ENCODE assay signal across 26 cellular contexts in the genomic region with DNA sequence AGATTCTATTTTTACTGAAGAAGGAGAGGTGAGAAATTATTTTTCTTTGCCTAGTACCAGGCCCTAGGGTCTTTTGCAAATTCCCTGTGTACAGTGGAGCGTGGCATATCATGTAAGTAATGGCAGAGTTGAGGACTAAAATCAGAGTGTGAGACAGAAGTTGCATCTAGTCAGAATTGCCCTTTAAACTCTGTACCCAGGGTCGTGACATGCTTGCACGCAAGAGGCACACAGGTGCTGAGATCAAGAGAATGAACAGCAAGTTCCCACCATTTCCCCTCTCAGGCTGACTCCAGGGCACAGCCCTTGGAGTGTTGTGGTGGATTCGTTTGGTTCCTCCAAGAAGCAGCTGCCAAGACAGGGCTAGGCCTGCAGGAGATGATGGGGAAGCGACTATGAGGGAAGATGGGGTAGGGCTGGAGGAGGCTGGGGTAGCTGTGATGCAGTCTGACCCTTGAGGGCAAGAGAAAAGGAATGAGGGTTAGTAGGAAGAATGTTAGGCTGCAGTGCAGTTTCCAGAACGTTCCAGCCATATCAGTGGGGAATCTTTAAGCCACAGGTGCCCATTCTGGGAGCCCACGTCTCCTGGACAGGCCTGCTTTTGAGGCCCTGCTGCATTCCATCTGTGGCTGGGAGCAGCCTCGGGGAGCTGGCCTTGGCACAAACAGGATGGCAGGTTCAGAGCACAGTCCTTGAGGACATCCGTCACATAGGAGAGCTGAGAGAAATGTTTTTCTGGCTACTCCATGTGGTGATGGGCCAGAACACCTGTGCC. TPM values are rescaled to one million over a fixed set of nuclear protein-coding genes. Genes with fewer than 3 reads are reported as not detected.
DNase-seq lines count a peak whose midpoint lies in the region; ATAC-seq and TF ChIP-seq lines count a peak whose summit lies in the region.
"Had no signal": no experiment of that assay in that cellular context is flagged by ENCODE, and none has a peak within 500 bp of the region (broad histone marks: within the 10 kb centered on the region; RNA-seq: fewer than 3 reads in every experiment).

No MANE protein-coding gene starts in this region.

- no peak for ATAC-seq in GM18907 (IDR thresholded peaks at IDR 0.05; ENCODE audit: unreplicated experiment)
- ATAC-seq in HG03354 (IDR thresholded peaks at IDR 0.05; ENCODE audit: poor library complexity, severe bottlenecking, unreplicated experiment), result no peak
- ATAC-seq: HCT116, left ventricle myocardium superior, SK-N-SH treated with all-trans-retinoic acid at 6 μM for 48 hours had no signal

- peaks cover 56% of the 10 kb centered on the region for H3K36me3 ChIP-seq in CD8-positive, alpha-beta memory T cell (ENCODE audit: insufficient read depth, low read length)
- peaks cover 9% of the 10 kb centered on the region for H3K36me3 ChIP-seq in breast epithelium
- H3K36me3 ChIP-seq: uterus had no signal

- intact Hi-C loops in activated CD4-positive, alpha-beta T cell treated with anti-CD3 and anti-CD28 coated beads, Interleukin-2, amount 10 ng/mL, durations not matched to agents 24 days and 14 days (cut with micrococcal nuclease), result no loop called here
- intact Hi-C loops in breast epithelium (cut with DNase I; ENCODE audit: low total_unique reads), result loop anchor here (10.0 kb wide), 1 partner anchor 93 kb away; no protein-coding TSS in a partner anchor

- H3K4me1 ChIP-seq in CD8-positive, alpha-beta memory T cell (ENCODE audit: insufficient read depth, low read length), result peaks cover 17% of the 10 kb centered on the region
- peaks cover 0 to 2% of the 10 kb centered on the region in 2 donors for H3K4me1 ChIP-seq in breast epithelium
- H3K4me1 ChIP-seq: Caco-2 had no signal

- no peaks in the 10 kb centered on the region for H3K27me3 Mint-ChIP-seq in activated CD4-positive, alpha-beta T cell treated with anti-CD3 and anti-CD28 coated beads, Interleukin-2, amount 10 ng/mL, durations not matched to agents 24 days and 14 days
- no peaks in the 10 kb centered on the region for H3K27me3 Mint-ChIP-seq in CD8-positive, alpha-beta memory T cell
- no peaks in the 10 kb centered on the region for H3K27me3 Mint-ChIP-seq in mesothelial cell of epicardium (ENCODE audit: low read depth)

- H3K27ac ChIP-seq in CD8-positive, alpha-beta memory T cell (ENCODE audit: low read depth, low read length), result no peak overlapping the region
- peak overlapping the region; percentile 64 to 70 for H3K27ac ChIP-seq in breast epithelium
- H3K27ac ChIP-seq: 22Rv1, neutrophil, uterus had no signal

- POLR2A ChIA-PET in CD8-positive, alpha-beta memory T cell (lab: Charles Lee), result interaction anchor here (0.7 kb wide), 1 partner anchor 37 kb away, joined by 3 read pairs; no protein-coding TSS in a partner anchor

- no peak overlapping the region for H3K4me3 ChIP-seq in CD8-positive, alpha-beta memory T cell (ENCODE audit: low read length)
- no peak overlapping the region for H3K4me3 ChIP-seq in breast epithelium
- H3K4me3 ChIP-seq: uterus had no signal

- peaks cover 65% of the 10 kb centered on the region for H3K36me3 Mint-ChIP-seq in activated CD4-positive, alpha-beta T cell treated with anti-CD3 and anti-CD28 coated beads, Interleukin-2, amount 10 ng/mL, durations not matched to agents 24 days and 14 days (ENCODE audit: low read depth)
- H3K36me3 Mint-ChIP-seq in CD8-positive, alpha-beta memory T cell, result peaks cover 5 to 72% (median 17%) of the 10 kb centered on the region in 3 donors
- H3K36me3 Mint-ChIP-seq in mesothelial cell of epicardium, result peaks cover 40% of the 10 kb centered on the region

- no peaks in the 10 kb centered on the region for H3K9me3 ChIP-seq in CD8-positive, alpha-beta memory T cell (ENCODE audit: low read length)
- no peaks in the 10 kb centered on the region for H3K9me3 ChIP-seq in breast epithelium
- H3K9me3 ChIP-seq: Caco-2, neutrophil, uterus had no signal

- no peaks in the 10 kb centered on the region for H3K27me3 ChIP-seq in CD8-positive, alpha-beta memory T cell (ENCODE audit: insufficient read depth, low read length, poor library complexity, severe bottlenecking)
- no peaks in the 10 kb centered on the region for H3K27me3 ChIP-seq in breast epithelium
- H3K27me3 ChIP-seq: neutrophil, uterus had no signal

- H3K4me1 Mint-ChIP-seq in activated CD4-positive, alpha-beta T cell treated with anti-CD3 and anti-CD28 coated beads, Interleukin-2, amount 10 ng/mL, durations not matched to agents 24 days and 14 days, result peaks cover 23% of the 10 kb centered on the region
- H3K4me1 Mint-ChIP-seq in CD8-positive, alpha-beta memory T cell, result peaks cover 34 to 42% (median 40%) of the 10 kb centered on the region in 3 donors
- peaks cover 22% of the 10 kb centered on the region for H3K4me1 Mint-ChIP-seq in mesothelial cell of epicardium

- H3K4me3 Mint-ChIP-seq in activated CD4-positive, alpha-beta T cell treated with anti-CD3 and anti-CD28 coated beads, Interleukin-2, amount 10 ng/mL, durations not matched to agents 24 days and 14 days, result no peak overlapping the region
- no peak overlapping the region for H3K4me3 Mint-ChIP-seq in CD8-positive, alpha-beta memory T cell
- H3K4me3 Mint-ChIP-seq in mesothelial cell of epicardium, result no peak overlapping the region

- no peak for DNase-seq in activated CD4-positive, alpha-beta T cell treated with anti-CD3 and anti-CD28 coated beads, Interleukin-2, amount 10 ng/mL, durations not matched to agents 24 days and 14 days
- no peak for DNase-seq in activated CD4-positive, alpha-beta T cell treated with anti-CD3 and anti-CD28 coated beads for 4 hours
- no peak for DNase-seq in CD8-positive, alpha-beta memory T cell
- peak in 1 of 2 donors; percentile 82 for DNase-seq in breast epithelium (ENCODE audit: low spot score in 2 of 2)
- DNase-seq in mesenteric fat pad (ENCODE audit: low spot score), result peak; percentile 59
- no peak for DNase-seq in mesothelial cell of epicardium (ENCODE audit: low spot score in 2 of 2, unreplicated experiment in 2 of 2)
- DNase-seq: activated CD4-positive, alpha-beta T cell treated with anti-CD3 and anti-CD28 coated beads for 1 hour; activated naive CD4-positive, alpha-beta T cell treated with anti-CD3 and anti-CD28 coated beads, Interleukin-2, amount 50 U/mL, for 16 hours; AML-193; cortex of kidney; Kasumi-1; left ventricle myocardium superior; NCI-H1048; NCI-H2081 treated with DMSO at 0.1 percent for 48 hours; stimulated activated CD4-positive, alpha-beta T cell treated with anti-CD3 and anti-CD28 coated beads, Interleukin-4, amount 100 ng/mL, for 4 hours; T-helper 9 cell; uterus had no signal

- CTCF ChIA-PET in CD8-positive, alpha-beta memory T cell (lab: Charles Lee), result no interaction called here

- H3K9me3 Mint-ChIP-seq in activated CD4-positive, alpha-beta T cell treated with anti-CD3 and anti-CD28 coated beads, Interleukin-2, amount 10 ng/mL, durations not matched to agents 24 days and 14 days, result no peaks in the 10 kb centered on the region
- no peaks in the 10 kb centered on the region for H3K9me3 Mint-ChIP-seq in CD8-positive, alpha-beta memory T cell
- no peaks in the 10 kb centered on the region for H3K9me3 Mint-ChIP-seq in mesothelial cell of epicardium

- peak overlapping the region; percentile 12 for H3K27ac Mint-ChIP-seq in activated CD4-positive, alpha-beta T cell treated with anti-CD3 and anti-CD28 coated beads, Interleukin-2, amount 10 ng/mL, durations not matched to agents 24 days and 14 days
- peak overlapping the region in 6 of 8 donors; percentile 19 to 80 (median 36) for H3K27ac Mint-ChIP-seq in CD8-positive, alpha-beta memory T cell
- H3K27ac Mint-ChIP-seq in mesothelial cell of epicardium, result no peak overlapping the region

- TF ChIP-seq CTCF in breast epithelium (IDR thresholded peaks at IDR 0.05) (no peak), mesothelial cell of epicardium (IDR thresholded peaks at IDR 0.05; ENCODE audit: unreplicated experiment) (no peak)

- TF ChIP-seq POLR2A in breast epithelium (IDR thresholded peaks at IDR 0.05), result no peak

RNA-seq across cellular contexts. Expression of gene NELFCD, which starts 6.9 kb away (rescaled TPM):
- 119 and 120 TPM in 2 replicates for total RNA-seq in activated CD4-positive, alpha-beta T cell treated with anti-CD3 and anti-CD28 coated beads, Interleukin-2, amount 10 ng/mL, durations not matched to agents 24 days and 14 days
- 100 to 1,000 TPM; 101 to 108 TPM for total RNA-seq in CD8-positive, alpha-beta memory T cell
- polyA plus RNA-seq in CD8-positive, alpha-beta memory T cell, result 78.1 TPM
- total RNA-seq in breast epithelium, result 10 to 100 TPM; 50.1 to 78.7 (median 77.7) TPM
- total RNA-seq in mesenteric fat pad, result 43.9 TPM
- total RNA-seq in mesothelial cell of epicardium, result 106 to 112 TPM (median 108 TPM) in 3 replicates

RNA-seq across cellular contexts. Expression of gene CTSZ, which starts 19.1 kb away (rescaled TPM):
- 48.1 and 51.1 TPM in 2 replicates for total RNA-seq in activated CD4-positive, alpha-beta T cell treated with anti-CD3 and anti-CD28 coated beads, Interleukin-2, amount 10 ng/mL, durations not matched to agents 24 days and 14 days
- total RNA-seq in CD8-positive, alpha-beta memory T cell, result 10 to 100 TPM; 35.3 to 36.0 TPM
- 1.5 TPM for polyA plus RNA-seq in CD8-positive, alpha-beta memory T cell
- total RNA-seq in breast epithelium (100 to 1,000 TPM; 135 to 238 (median 181) TPM), mesenteric fat pad (277 TPM), mesothelial cell of epicardium (65.3 to 67.7 TPM (median 65.3 TPM) in 3 replicates)

RNA-seq across cellular contexts. Expression of gene TUBB1, which starts 31.3 kb away (rescaled TPM):
- not detected in 2 replicates for total RNA-seq in activated CD4-positive, alpha-beta T cell treated with anti-CD3 and anti-CD28 coated beads, Interleukin-2, amount 10 ng/mL, durations not matched to agents 24 days and 14 days
- total RNA-seq in CD8-positive, alpha-beta memory T cell, result not detected
- polyA plus RNA-seq in CD8-positive, alpha-beta memory T cell, result 0.10 TPM
- total RNA-seq in breast epithelium (under 1 TPM in 1 of 3 donors, not detected in 2; 0.16 TPM), mesenteric fat pad (0.51 TPM), mesothelial cell of epicardium (not detected in 3 replicates)
- total RNA-seq: Daoy, endothelial cell of umbilical vein had no signal

RNA-seq across cellular contexts. Expression of gene ATP5F1E, which starts 44.2 kb away (rescaled TPM):
- 69.9 and 70.9 TPM in 2 replicates for total RNA-seq in activated CD4-positive, alpha-beta T cell treated with anti-CD3 and anti-CD28 coated beads, Interleukin-2, amount 10 ng/mL, durations not matched to agents 24 days and 14 days
- 100 to 1,000 TPM in 1 of 2 experiments, 10 to 100 TPM in 1; 98.1 to 102 TPM for total RNA-seq in CD8-positive, alpha-beta memory T cell
- 95.0 TPM for polyA plus RNA-seq in CD8-positive, alpha-beta memory T cell
- 10 to 100 TPM; 25.6 to 36.4 (median 31.4) TPM for total RNA-seq in breast epithelium
- 71.3 TPM for total RNA-seq in mesenteric fat pad
- 46.7 to 52.7 TPM (median 47.8 TPM) in 3 replicates for total RNA-seq in mesothelial cell of epicardium

RNA-seq across cellular contexts. Expression of gene PRELID3B, which starts 54.6 kb away (rescaled TPM):
- 119 and 123 TPM in 2 replicates for total RNA-seq in activated CD4-positive, alpha-beta T cell treated with anti-CD3 and anti-CD28 coated beads, Interleukin-2, amount 10 ng/mL, durations not matched to agents 24 days and 14 days
- total RNA-seq in CD8-positive, alpha-beta memory T cell, result 100 to 1,000 TPM; 127 to 141 TPM
- polyA plus RNA-seq in CD8-positive, alpha-beta memory T cell, result 33.8 TPM
- total RNA-seq in breast epithelium (10 to 100 TPM; 43.7 to 55.4 (median 52.4) TPM), mesenteric fat pad (56.8 TPM), mesothelial cell of epicardium (44.9 to 45.5 TPM (median 45.2 TPM) in 3 replicates)
